Comparison of ENCODE assay signal across 14 cellular contexts in genomic region chr1:15902882-15903281, GRCh38. TPM values are rescaled to one million over a fixed set of nuclear protein-coding genes. Genes with fewer than 3 reads are reported as not detected.
A peak's percentile ranks its signal among the peaks of the same experiment; 100 is the strongest.
DNase-seq lines count a peak whose midpoint lies in the region; ATAC-seq and TF ChIP-seq lines count a peak whose summit lies in the region.
"Had no signal": no experiment of that assay in that cellular context is flagged by ENCODE, and none has a peak within 500 bp of the region (broad histone marks: within the 10 kb centered on the region; RNA-seq: fewer than 3 reads in every experiment).

No MANE protein-coding gene starts in this region.

- POLR2A ChIA-PET in IMR-90 (lab: Charles Lee; ENCODE audit: unreplicated experiment), result no interaction called here

- in situ Hi-C loops in IMR-90 (cut with MboI; ENCODE audit: low sequenced_read_pairs), result no loop called here
- in situ Hi-C loops in HAP-1 (cut with MboI; ENCODE audit: low sequenced_read_pairs), result no loop called here

- H3K9me3 ChIP-seq in IMR-90 (ENCODE audit: control insufficient read depth, insufficient read depth, low read length), result no peaks in the 10 kb centered on the region
- H3K9me3 ChIP-seq in HAP-1, result no peaks in the 10 kb centered on the region

- no TSS peak for BruUV-seq in IMR-90 (replicated peaks; lab: Mats Ljungman, UMichigan)

- no peak overlapping the region for H3K4me3 ChIP-seq in IMR-90 (ENCODE audit: insufficient read depth, low read depth, low read length)
- H3K4me3 ChIP-seq in cardiac fibroblast (replicated peaks in 1 of 2; ENCODE audit: low read depth in 2 of 2, low read length in 2 of 2), result no peak overlapping the region
- H3K4me3 ChIP-seq in HAP-1, result no peak overlapping the region

- no peak overlapping the region for H3K9ac ChIP-seq in IMR-90 (ENCODE audit: low read depth, low read length)

- H4K5ac ChIP-seq in IMR-90 (ENCODE audit: low read depth, low read length), result no peak overlapping the region

- no peak overlapping the region for H4K91ac ChIP-seq in IMR-90 (ENCODE audit: insufficient read depth, low read depth, low read length)

- no peak overlapping the region for H2BK15ac ChIP-seq in IMR-90 (ENCODE audit: low read depth, low read length)

- dilution Hi-C loops in IMR-90 (cut with HindIII; ENCODE audit: low sequenced_read_pairs, unreplicated experiment), result no loop called here

- ATAC-seq in IMR-90 (ENCODE audit: low read depth) (peak; percentile 92), HG03521 (IDR thresholded peaks at IDR 0.05; ENCODE audit: unreplicated experiment) (no peak)

- TF ChIP-seq CTCF in IMR-90 (conservative IDR thresholded peaks at IDR 0.05; ENCODE audit: low read depth, low read length) (no peak), cardiac fibroblast (IDR thresholded peaks at IDR 0.05; ENCODE audit: low read depth, low read length) (no peak)

- CTCF ChIA-PET in IMR-90 (lab: Yijun Ruan, JAX), result interaction anchor here (0.8 kb wide), 1 partner anchor 111 kb away, joined by 3 read pairs; no protein-coding TSS in a partner anchor

- H4K20me1 ChIP-seq in IMR-90 (ENCODE audit: insufficient read depth, low read length), result peaks cover 10% of the 10 kb centered on the region

- no peak for TF ChIP-seq RAD21 in IMR-90 (IDR thresholded peaks at IDR 0.05; ENCODE audit: low read length)

- DNase-seq in AG08396 (ENCODE audit: low spot score) (peak; percentile 26), IMR-90 (peak; percentile 91), cardiac fibroblast (ENCODE audit: low read depth in 2 of 2) (peak; percentile 49 to 86), kidney glomerular epithelial cell (lab: John Stamatoyannopoulos, UW) (peak; percentile 15), NCI-H187 (lab: John Stamatoyannopoulos, UW) (no peak), HAP-1 (ENCODE audit: low spot score in 2 of 2) (no peak)
- DNase-seq in stimulated activated CD4-positive, alpha-beta T cell treated with anti-CD3 and anti-CD28 coated beads, Interleukin-4, amount 100 ng/mL, for 1 hour, result no peak
- DNase-seq: activated naive CD8-positive, alpha-beta T cell treated with anti-CD3 and anti-CD28 coated beads, Interleukin-2, amount 10 ng/mL, durations not matched to agents 7 days and 5 days; C1 segment of cervical spinal cord; effector memory CD4-positive, alpha-beta T cell; GF-D8; NCI-H1694; T-helper 9 cell had no signal

- H2BK20ac ChIP-seq in IMR-90 (ENCODE audit: low read depth, low read length), result no peak overlapping the region

- H2AK5ac ChIP-seq in IMR-90 (ENCODE audit: low read depth, low read length), result no peak overlapping the region

- H3K4me2 ChIP-seq in IMR-90 (ENCODE audit: low read depth, low read length), result no peak overlapping the region

- H2AK9ac ChIP-seq in IMR-90 (replicated peaks; ENCODE audit: low read depth, low read length, poor library complexity), result no peak overlapping the region

- no peak overlapping the region for H3K18ac ChIP-seq in IMR-90 (ENCODE audit: low read depth, low read length)

- no peak overlapping the region for H3K4ac ChIP-seq in IMR-90 (ENCODE audit: low read depth, low read length)

- H2AFZ ChIP-seq in IMR-90 (replicated peaks; ENCODE audit: low read length, poor library complexity), result no peak overlapping the region

- no peak overlapping the region for H3K14ac ChIP-seq in IMR-90 (replicated peaks; ENCODE audit: low read depth, low read length)

- H3K27ac ChIP-seq in IMR-90 (ENCODE audit: insufficient read depth, low read length), result no peak overlapping the region

- H3K56ac ChIP-seq in IMR-90 (ENCODE audit: extremely low read depth, insufficient read depth, low read length), result no peak overlapping the region

- no CpG with 5 or more reads among the region's 3 CpGs for WGBS in IMR-90 (ENCODE audit: extremely low coverage in 2 of 2, insufficient read length in 1 of 2), 2 experiments

- no peak overlapping the region; a peak in 1 of 4 replicates for H4K8ac ChIP-seq in IMR-90 (ENCODE audit: low read depth in 2 of 2, low read length in 2 of 2)

- peaks cover 24 to 77% of the 10 kb centered on the region in 2 experiments for H3K79me1 ChIP-seq in IMR-90 (ENCODE audit: low read depth in 1 of 2, low read length in 2 of 2)

- intact Hi-C loops in IMR-90 (cut with micrococcal nuclease), result loop anchor here (5.0 kb wide), 1 partner anchor 51 kb away; no protein-coding TSS in a partner anchor

- peaks cover 5% of the 10 kb centered on the region for H3K9me1 ChIP-seq in IMR-90 (ENCODE audit: insufficient read depth, low read length)

- H2BK120ac ChIP-seq in IMR-90 (ENCODE audit: low read depth, low read length), result no peak overlapping the region

- H3K4me1 ChIP-seq in IMR-90 (ENCODE audit: control insufficient read depth, insufficient read depth, low read length) (peaks cover 12% of the 10 kb centered on the region), HAP-1 (peaks cover 11% of the 10 kb centered on the region)

- H2BK5ac ChIP-seq in IMR-90 (ENCODE audit: low read depth, low read length, poor library complexity, severe bottlenecking), result peak overlapping the region; percentile 57

- no peaks in the 10 kb centered on the region for H3K27me3 ChIP-seq in IMR-90 (ENCODE audit: control insufficient read depth, insufficient read depth, low read length)
- H3K27me3 ChIP-seq in HAP-1 (ENCODE audit: low read depth), result no peaks in the 10 kb centered on the region

- H3K23ac ChIP-seq in IMR-90 (ENCODE audit: low read depth, low read length), result no peak overlapping the region

- H3K36me3 ChIP-seq in IMR-90 (ENCODE audit: control insufficient read depth, insufficient read depth, low read length) (peaks cover 3% of the 10 kb centered on the region; the same call in 1 of the 2 replicates), HAP-1 (replicated peaks) (0 out of 2 replicates have a peak, but pooled peaks cover 7% of the 10 kb centered on the region)

- TF ChIP-seq POLR2A in IMR-90 (IDR thresholded peaks at IDR 0.05; ENCODE audit: low read depth, low read length), result no peak

TF ChIP-seq in IMR-90, 13 proteins besides CTCF, POLR2A, EP300 and RAD21:
- TF ChIP-seq SMC3 (IDR thresholded peaks at IDR 0.05; ENCODE audit: low read depth, low read length) (no peak), MAZ (IDR thresholded peaks at IDR 0.05; ENCODE audit: borderline replicate concordance, low read depth, low read length) (no peak), MAFK (IDR thresholded peaks at IDR 0.05; ENCODE audit: low read depth, low read length) (peak; percentile 86), FOS (IDR thresholded peaks at IDR 0.05; ENCODE audit: low read depth, low read length) (peak; percentile 79), RFX5 (IDR thresholded peaks at IDR 0.05; ENCODE audit: low read depth, low read length) (no peak), CHD1 (IDR thresholded peaks at IDR 0.05; ENCODE audit: low read depth, low read length) (no peak), MXI1 (IDR thresholded peaks at IDR 0.05; ENCODE audit: borderline replicate concordance, low read depth, low read length) (no peak), RCOR1 (IDR thresholded peaks at IDR 0.05; ENCODE audit: insufficient replicate concordance, low read length) (no peak), CEBPB (IDR thresholded peaks at IDR 0.05; ENCODE audit: low read depth, low read length) (0 out of 2 replicates have a peak, but pooled peaks have one; percentile 27), BHLHE40 (IDR thresholded peaks at IDR 0.05; ENCODE audit: low read depth, low read length) (no peak), NFE2L2 (IDR thresholded peaks at IDR 0.05; ENCODE audit: low read depth, low read length) (peak; percentile 87)
- TF ChIP-seq, protein P1, sequence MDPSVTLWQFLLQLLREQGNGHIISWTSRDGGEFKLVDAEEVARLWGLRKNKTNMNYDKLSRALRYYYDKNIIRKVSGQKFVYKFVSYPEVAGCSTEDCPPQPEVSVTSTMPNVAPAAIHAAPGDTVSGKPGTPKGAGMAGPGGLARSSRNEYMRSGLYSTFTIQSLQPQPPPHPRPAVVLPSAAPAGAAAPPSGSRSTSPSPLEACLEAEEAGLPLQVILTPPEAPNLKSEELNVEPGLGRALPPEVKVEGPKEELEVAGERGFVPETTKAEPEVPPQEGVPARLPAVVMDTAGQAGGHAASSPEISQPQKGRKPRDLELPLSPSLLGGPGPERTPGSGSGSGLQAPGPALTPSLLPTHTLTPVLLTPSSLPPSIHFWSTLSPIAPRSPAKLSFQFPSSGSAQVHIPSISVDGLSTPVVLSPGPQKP (IDR thresholded peaks at IDR 0.05; ENCODE audit: borderline replicate concordance, low read depth, low read length), result no peak
- TF ChIP-seq, protein P2, sequence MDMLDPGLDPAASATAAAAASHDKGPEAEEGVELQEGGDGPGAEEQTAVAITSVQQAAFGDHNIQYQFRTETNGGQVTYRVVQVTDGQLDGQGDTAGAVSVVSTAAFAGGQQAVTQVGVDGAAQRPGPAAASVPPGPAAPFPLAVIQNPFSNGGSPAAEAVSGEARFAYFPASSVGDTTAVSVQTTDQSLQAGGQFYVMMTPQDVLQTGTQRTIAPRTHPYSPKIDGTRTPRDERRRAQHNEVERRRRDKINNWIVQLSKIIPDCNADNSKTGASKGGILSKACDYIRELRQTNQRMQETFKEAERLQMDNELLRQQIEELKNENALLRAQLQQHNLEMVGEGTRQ (IDR thresholded peaks at IDR 0.05; ENCODE audit: low read depth, low read length), result no peak

RNA-seq across cellular contexts. Expression of gene SPEN, which starts 55.4 kb away (rescaled TPM):
- total RNA-seq in IMR-90 (2012; rRNA removed), result 15.8 and 20.3 TPM in 2 replicates
- 7.6 and 9.4 TPM in 2 replicates for polyA plus RNA-seq in IMR-90 (2012; rRNA removed)
- 1.7 and 3.2 TPM in 2 replicates for polyA plus RNA-seq in IMR-90 (2012; cell fraction: cytosol; rRNA removed)
- 24.4 and 38.3 TPM in 2 replicates for polyA plus RNA-seq in IMR-90 (2012; cell fraction: nucleus; rRNA removed; ENCODE audit: low replicate concordance)

Comparison
In these comparisons a context has a peak if more than half of its experiments do, and no peak if none do; other contexts are left out.
1. DNase-seq: peak in AG08396 (single experiment), IMR-90 (single experiment), cardiac fibroblast (2 of 2) and kidney glomerular epithelial cell (single experiment); none in NCI-H187 (0 of 2), stimulated activated CD4-positive, alpha-beta T cell treated with anti-CD3 and anti-CD28 coated beads, Interleukin-4, amount 100 ng/mL, for 1 hour (single experiment) and HAP-1 (0 of 2).